In genomic region chr1:170533331-170533730, GRCh38 we compare ENCODE assay signal across 10 cellular contexts. TPM values are rescaled to one million over a fixed set of nuclear protein-coding genes. Genes with fewer than 3 reads are reported as not detected.
DNase-seq lines count a peak whose midpoint lies in the region; ATAC-seq and TF ChIP-seq lines count a peak whose summit lies in the region.
"Had no signal": no experiment of that assay in that cellular context is flagged by ENCODE, and none has a peak within 500 bp of the region (broad histone marks: within the 10 kb centered on the region; RNA-seq: fewer than 3 reads in every experiment).

No MANE protein-coding gene starts in this region.

- H3K4me1 ChIP-seq in cardiac muscle cell (ENCODE audit: low read depth): peaks cover 8% of the 10 kb centered on the region
- peaks cover 26% of the 10 kb centered on the region for H3K4me1 ChIP-seq in PC-3 (ENCODE audit: insufficient read depth, low read length)
- H3K4me1 ChIP-seq in thoracic aorta (ENCODE audit: control insufficient read depth in 1 of 2, low read depth in 2 of 2): peaks cover 32 to 48% of the 10 kb centered on the region in 2 donors
- H3K4me1 ChIP-seq: BE2C had no signal

- 0 out of 2 replicates have a peak, but pooled peaks cover 4% of the 10 kb centered on the region for H4K20me1 ChIP-seq in PC-3 (ENCODE audit: low read length)

- ATAC-seq in left cardiac atrium (no peak), PC-3 (no peak), thoracic aorta (ENCODE audit: insufficient number of reproducible peaks, low FRiP score, low read depth) (no peak), natural killer cell (no peak)

- H3K27me3 Mint-ChIP-seq in nephron progenitor cell (ENCODE audit: low read depth, poor library complexity): peaks cover 11% of the 10 kb centered on the region
- no peaks in the 10 kb centered on the region for H3K27me3 Mint-ChIP-seq in activated CD4-positive, alpha-beta memory T cell treated with anti-CD3 and anti-CD28 coated beads for 36 hours
- peaks cover 0 to 4% of the 10 kb centered on the region in 2 donors for H3K27me3 Mint-ChIP-seq in natural killer cell (ENCODE audit: low read depth in 2 of 2)

- H3K36me3 ChIP-seq in cardiac muscle cell (peaks cover 4% of the 10 kb centered on the region), PC-3 (ENCODE audit: low read depth, low read length) (peaks cover 6% of the 10 kb centered on the region; the same call in 1 of the 2 replicates), thoracic aorta (no peaks in the 10 kb centered on the region)
- H3K36me3 ChIP-seq: BE2C had no signal

- intact Hi-C loops in left cardiac atrium (cut with DNase I) (loop anchor here (5.0 to 10.0 kb wide), 2 partner anchors 129 to 131 kb away; partner anchors contain the start of gene PRRX1 (in 2 of the 2)), PC-3 (cut with micrococcal nuclease) (loop anchor here (5.0 kb wide), 2 partner anchors 521 to 601 kb away; no protein-coding TSS in a partner anchor), natural killer cell (cut with micrococcal nuclease) (loop anchor here (5.0 kb wide), 3 partner anchors 456 to 779 kb away; partner anchors contain the start of genes FMO4 and SCYL3)
- intact Hi-C loops in activated CD4-positive, alpha-beta memory T cell treated with anti-CD3 and anti-CD28 coated beads for 36 hours (cut with micrococcal nuclease): loop anchor here (2.0 to 10.0 kb wide), 4 partner anchors 134 to 951 kb away; partner anchors contain the start of genes FMO4 and PRRC2C

- H3K27ac ChIP-seq in cardiac muscle cell (no peak overlapping the region), PC-3 (ENCODE audit: low read length) (no peak overlapping the region), thoracic aorta (no peak overlapping the region)

- TF ChIP-seq CTCF in cardiac muscle cell (IDR thresholded peaks at IDR 0.05; ENCODE audit: low read depth, low read length): no peak
- TF ChIP-seq CTCF in PC-3 (conservative IDR thresholded peaks at IDR 0.05; ENCODE audit: low read depth, low read length): no peak
- TF ChIP-seq CTCF in fibroblast of pulmonary artery (IDR thresholded peaks at IDR 0.05; ENCODE audit: low read length, missing control alignments): no peak
- no peak for TF ChIP-seq CTCF in thoracic aorta (IDR thresholded peaks at IDR 0.05)
- no peak for TF ChIP-seq CTCF in nephron progenitor cell (IDR thresholded peaks at IDR 0.05)
- no peak for TF ChIP-seq CTCF in natural killer cell (IDR thresholded peaks at IDR 0.05)

- H3K9me3 Mint-ChIP-seq in nephron progenitor cell: no peaks in the 10 kb centered on the region
- H3K9me3 Mint-ChIP-seq in activated CD4-positive, alpha-beta memory T cell treated with anti-CD3 and anti-CD28 coated beads for 36 hours: no peaks in the 10 kb centered on the region
- H3K9me3 Mint-ChIP-seq in natural killer cell: no peaks in the 10 kb centered on the region

- H3K36me3 Mint-ChIP-seq in nephron progenitor cell (ENCODE audit: low read depth) (peaks cover 21% of the 10 kb centered on the region), natural killer cell (no peaks in the 10 kb centered on the region)
- H3K36me3 Mint-ChIP-seq in activated CD4-positive, alpha-beta memory T cell treated with anti-CD3 and anti-CD28 coated beads for 36 hours: peaks cover 8% of the 10 kb centered on the region

- BruUV-seq in PC-3 (replicated peaks; lab: Mats Ljungman, UMichigan): no TSS peak

- H3K4me3 Mint-ChIP-seq in nephron progenitor cell (no peak overlapping the region), natural killer cell (no peak overlapping the region)
- H3K4me3 Mint-ChIP-seq in activated CD4-positive, alpha-beta memory T cell treated with anti-CD3 and anti-CD28 coated beads for 36 hours: no peak overlapping the region

- H3K4me3 ChIP-seq in cardiac muscle cell (peak overlapping the region; percentile 61), PC-3 (ENCODE audit: low read length) (peak overlapping the region; percentile 72), fibroblast of pulmonary artery (replicated peaks; ENCODE audit: low read depth, low read length) (peak overlapping the region; percentile 95), thoracic aorta (peak overlapping the region; percentile 85)

- no peaks in the 10 kb centered on the region for H3K9me3 ChIP-seq in cardiac muscle cell (ENCODE audit: low read depth)
- no peaks in the 10 kb centered on the region for H3K9me3 ChIP-seq in PC-3 (ENCODE audit: low read length)
- H3K9me3 ChIP-seq in thoracic aorta: no peaks in the 10 kb centered on the region
- H3K9me3 ChIP-seq: BE2C had no signal

- H3K27me3 ChIP-seq in cardiac muscle cell: no peaks in the 10 kb centered on the region
- H3K27me3 ChIP-seq in PC-3 (ENCODE audit: low read length): no peaks in the 10 kb centered on the region
- no peaks in the 10 kb centered on the region for H3K27me3 ChIP-seq in thoracic aorta (replicated peaks; ENCODE audit: insufficient read depth)
- H3K27me3 ChIP-seq: BE2C had no signal

- H3K27ac Mint-ChIP-seq in nephron progenitor cell: no peak overlapping the region
- H3K27ac Mint-ChIP-seq in activated CD4-positive, alpha-beta memory T cell treated with anti-CD3 and anti-CD28 coated beads for 36 hours: no peak overlapping the region
- H3K27ac Mint-ChIP-seq in natural killer cell: no peak overlapping the region

- H3K4me2 ChIP-seq in PC-3 (ENCODE audit: low read length): peak overlapping the region; percentile 88

- no peaks in the 10 kb centered on the region for H3F3A ChIP-seq in PC-3 (ENCODE audit: low read length, unreplicated experiment)

- no peaks in the 10 kb centered on the region for H3K9me2 ChIP-seq in PC-3 (replicated peaks; ENCODE audit: low read length)

- POLR2A ChIA-PET in PC-3 (lab: Charles Lee; ENCODE audit: unreplicated experiment): no interaction called here
- POLR2A ChIA-PET in activated CD4-positive, alpha-beta memory T cell treated with anti-CD3 and anti-CD28 coated beads for 36 hours (lab: Charles Lee): no interaction called here

- H3K79me2 ChIP-seq in PC-3 (ENCODE audit: low read length): peaks cover 55% of the 10 kb centered on the region

- H3K4me1 Mint-ChIP-seq in nephron progenitor cell (peaks cover 11% of the 10 kb centered on the region), natural killer cell (peaks cover 6 to 11% of the 10 kb centered on the region in 2 donors)
- H3K4me1 Mint-ChIP-seq in activated CD4-positive, alpha-beta memory T cell treated with anti-CD3 and anti-CD28 coated beads for 36 hours (ENCODE audit: low read depth): peaks cover 21% of the 10 kb centered on the region

- H2AFZ ChIP-seq in PC-3 (ENCODE audit: low read length): no peak overlapping the region

- peak overlapping the region; percentile 92 for H3K9ac ChIP-seq in PC-3 (ENCODE audit: low read length)

- CTCF ChIA-PET in PC-3 (lab: Charles Lee): no interaction called here
- CTCF ChIA-PET in activated CD4-positive, alpha-beta memory T cell treated with anti-CD3 and anti-CD28 coated beads for 36 hours (lab: Charles Lee): interaction anchor here (1.4 kb wide), 1 partner anchor 604 kb away, joined by 4 read pairs; no protein-coding TSS in a partner anchor

- DNase-seq in cardiac muscle cell (ENCODE audit: low read depth in 1 of 2, low spot score in 1 of 2) (peak in 1 of 2 donors; percentile 78), left cardiac atrium (no peak), PC-3 (no peak), fibroblast of pulmonary artery (ENCODE audit: low read depth) (peak; percentile 59), thoracic aorta (ENCODE audit: low spot score) (no peak), nephron progenitor cell (no peak), natural killer cell (no peak)
- no peak for DNase-seq in activated CD4-positive, alpha-beta memory T cell treated with anti-CD3 and anti-CD28 coated beads for 36 hours
- DNase-seq: BE2C, islet precursor cell had no signal

RNA-seq across cellular contexts. Expression of gene GORAB, which starts 1.4 kb away (rescaled TPM):
- 8.5 and 8.9 TPM in 2 replicates for total RNA-seq in cardiac muscle cell
- polyA plus RNA-seq in cardiac muscle cell: 5.5 and 10.1 TPM in 2 replicates
- 1 to 10 TPM; 7.0 to 8.3 TPM for total RNA-seq in left cardiac atrium
- total RNA-seq in PC-3 (2014; rRNA removed): 22.1 and 23.2 TPM in 2 replicates
- total RNA-seq in thoracic aorta: 10 to 100 TPM; 16.7 to 25.1 TPM
- total RNA-seq in activated CD4-positive, alpha-beta memory T cell treated with anti-CD3 and anti-CD28 coated beads for 36 hours: 1 to 10 TPM; 8.5 to 9.0 TPM
- total RNA-seq in natural killer cell: 10 to 100 TPM; 17.4 to 23.6 (median 20.8) TPM
